In the genomic region with DNA sequence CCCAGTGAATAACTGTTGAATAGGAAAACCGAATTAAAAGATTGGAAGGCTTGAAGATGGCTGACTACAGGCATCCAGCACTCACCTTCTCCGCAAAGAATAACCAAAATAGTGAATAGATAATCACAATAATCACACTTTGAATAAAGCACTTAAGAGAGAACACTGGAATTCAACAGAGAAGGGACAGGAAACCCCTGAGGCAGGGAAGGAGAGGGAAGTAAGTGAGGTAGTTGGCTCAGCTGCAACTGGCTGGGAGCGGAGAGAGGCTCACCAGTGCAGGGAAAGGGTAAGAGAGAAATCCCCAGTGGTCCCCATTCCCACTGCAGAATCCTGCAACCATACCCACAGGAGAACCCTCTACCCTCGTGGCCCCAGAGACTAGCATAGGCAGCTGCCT, we compare ENCODE assay signal across 16 cellular contexts.
"Had no signal": no experiment of that assay in that cellular context is flagged by ENCODE, and none has a peak within 500 bp of the region (broad histone marks: within the 10 kb centered on the region; RNA-seq: fewer than 3 reads in every experiment).

No MANE protein-coding gene starts in this region.

- ATAC-seq: mucosa of descending colon; naive thymus-derived CD8-positive, alpha-beta T cell; sciatic nerve had no signal

- H3K4me1 ChIP-seq: colonic mucosa, esophagus squamous epithelium, uterus had no signal

- H3K27ac ChIP-seq: colonic mucosa, esophagus squamous epithelium, heart left ventricle, neutrophil, uterus had no signal

- H3K4me3 ChIP-seq: colonic mucosa, esophagus squamous epithelium, heart left ventricle, mucosa of descending colon, uterus had no signal

- H3K9me3 ChIP-seq: colonic mucosa, esophagus squamous epithelium, mucosa of descending colon, uterus had no signal

- H3K27me3 ChIP-seq: colonic mucosa, esophagus squamous epithelium, heart left ventricle, neutrophil, uterus had no signal

- H3K36me3 ChIP-seq: colonic mucosa, esophagus squamous epithelium, heart left ventricle, neutrophil, uterus had no signal

- DNase-seq: colonic mucosa; effector CD4-positive, alpha-beta T cell; esophagus squamous epithelium; foreskin fibroblast; heart left ventricle; hippocampal formation; kidney glomerular epithelial cell; mucosa of descending colon; naive thymus-derived CD8-positive, alpha-beta T cell; posterior cingulate gyrus; stimulated activated CD4-positive, alpha-beta T cell treated with anti-CD3 and anti-CD28 coated beads, Interleukin-2, amount 100 ng/mL, for 24 hours; stimulated activated CD4-positive, alpha-beta T cell treated with anti-CD3 and anti-CD28 coated beads, Interleukin-4, amount 100 ng/mL, for 4 hours; stimulated activated naive CD4-positive, alpha-beta T cell treated with Interleukin-2 at 50 U/mL for 16 hours; uterus had no signal
